In the genomic region with DNA sequence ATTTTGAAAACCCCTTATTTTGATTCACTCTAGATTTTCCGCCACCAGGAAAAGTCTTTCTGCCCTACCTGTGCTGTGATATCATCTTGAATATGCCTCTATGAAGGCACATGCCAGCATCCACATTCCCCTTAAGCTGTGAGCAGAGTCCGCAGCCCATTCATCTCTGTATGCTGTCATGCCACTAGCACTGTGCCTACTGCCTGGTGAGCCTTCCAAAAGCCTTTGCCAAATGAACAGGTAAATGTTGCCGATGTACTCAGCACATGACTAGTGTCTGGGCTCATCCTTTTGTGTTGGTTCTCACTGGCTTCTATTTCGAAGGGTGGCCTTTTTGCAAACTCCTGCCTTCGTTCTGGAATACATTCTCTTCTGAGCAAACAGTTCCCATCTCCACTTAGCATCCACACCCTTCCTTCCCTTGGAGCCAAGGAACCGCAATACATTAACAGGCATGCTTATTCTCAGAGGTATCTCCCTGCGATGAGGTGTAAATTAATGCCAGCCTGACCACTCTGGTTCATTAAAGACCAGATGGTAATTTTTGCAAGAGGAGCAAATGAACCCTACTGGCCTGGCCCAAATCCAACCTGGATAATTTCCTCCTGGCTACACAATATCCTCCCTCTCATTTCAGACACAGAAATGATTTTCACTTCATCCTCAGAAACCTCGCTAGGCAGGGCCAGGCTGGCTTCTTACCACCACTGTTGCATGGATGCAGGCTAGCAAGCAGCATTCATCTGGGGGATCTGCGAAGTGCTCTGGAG, we compare ENCODE assay signal across 22 cellular contexts.
DNase-seq lines count a peak whose midpoint lies in the region; ATAC-seq lines count a peak whose summit lies in the region.
"Had no signal": no experiment of that assay in that cellular context is flagged by ENCODE, and none has a peak within 500 bp of the region (broad histone marks: within the 10 kb centered on the region; RNA-seq: fewer than 3 reads in every experiment).

No MANE protein-coding gene starts in this region.

- no peak overlapping the region for H3K9ac ChIP-seq in trophoblast cell (ENCODE audit: low read length)

- H3K27ac ChIP-seq in trophoblast cell (ENCODE audit: low read depth, low read length): no peak overlapping the region

- peak overlapping the region; percentile 2 for H3K14ac ChIP-seq in trophoblast cell (ENCODE audit: low read length)

- H3K4me2 ChIP-seq in trophoblast cell (ENCODE audit: low read length): no peak overlapping the region

- H3K23ac ChIP-seq in trophoblast cell (ENCODE audit: low read length): no peak overlapping the region

- peak overlapping the region; percentile 10 for H2BK12ac ChIP-seq in trophoblast cell (ENCODE audit: low read length)

- no peaks in the 10 kb centered on the region for H3K36me3 ChIP-seq in trophoblast cell (ENCODE audit: control insufficient read depth in 1 of 2, insufficient read depth in 2 of 2, low read length in 2 of 2)

- H3K27me3 ChIP-seq in trophoblast cell (ENCODE audit: insufficient read depth, low read length): no peaks in the 10 kb centered on the region

- peak; percentile 98 for DNase-seq in G401 (ENCODE audit: low spot score)
- peak; percentile 64 for DNase-seq in NCI-H1694 treated with DMSO at 0.1 percent for 48 hours (lab: John Stamatoyannopoulos, UW)
- peak; percentile 78 to 92 for DNase-seq in cerebellar nuclear complex (lab: John Stamatoyannopoulos, UW)
- DNase-seq in trophoblast cell: no peak
- DNase-seq in cardiac septum (ENCODE audit: low spot score): no peak
- DNase-seq in NCI-H774 (lab: John Stamatoyannopoulos, UW): no peak
- DNase-seq: CD4-positive, alpha-beta memory T cell; COR-L47; DMS79; EL; GF-D8; H7; Karpas-422; NCI-H1092; NCI-H1417 treated with DMSO at 0.1 percent for 48 hours; NCI-H187 treated with DMSO at 0.1 percent for 48 hours; NCI-H748 treated with DMSO at 0.1 percent for 48 hours; Right ventricle myocardium superior; RPMI8226; T-helper 1 cell had no signal

- intact Hi-C loops in cardiac septum (cut with DNase I): no loop called here

- H3K4me3 ChIP-seq in trophoblast cell (ENCODE audit: low read depth, low read length): no peak overlapping the region

- no peak overlapping the region for H3K18ac ChIP-seq in trophoblast cell (ENCODE audit: low read length)

- no peak overlapping the region for H2AK5ac ChIP-seq in trophoblast cell (ENCODE audit: low read length)

- ATAC-seq in HG03342 (IDR thresholded peaks at IDR 0.05; ENCODE audit: unreplicated experiment): no peak
- ATAC-seq: HepG2 had no signal

- no peak overlapping the region for H3K4ac ChIP-seq in trophoblast cell (ENCODE audit: low read depth, low read length)

- H4K91ac ChIP-seq in trophoblast cell (ENCODE audit: low read depth, low read length): no peak overlapping the region

- H4K12ac ChIP-seq in trophoblast cell (ENCODE audit: low read depth, low read length): no peak overlapping the region

- no CpG with 5 or more reads among the region's 9 CpGs for WGBS in trophoblast cell (ENCODE audit: extremely low coverage, insufficient coverage, insufficient read length)

- no peak overlapping the region for H4K8ac ChIP-seq in trophoblast cell (ENCODE audit: low read depth, low read length)

- H3K79me2 ChIP-seq in trophoblast cell (ENCODE audit: control insufficient read depth, insufficient read depth, low read length, poor library complexity): no peaks in the 10 kb centered on the region

- H3K79me1 ChIP-seq in trophoblast cell (ENCODE audit: low read length): peaks cover 2% of the 10 kb centered on the region

- in situ Hi-C loops in G401 (cut with HindIII; ENCODE audit: low sequenced_read_pairs): no loop called here

- no peak overlapping the region for H2AFZ ChIP-seq in trophoblast cell (ENCODE audit: insufficient read depth, low read length, poor library complexity)

- no peak overlapping the region for H2BK5ac ChIP-seq in trophoblast cell (ENCODE audit: low read depth, low read length, poor library complexity)

- H2BK120ac ChIP-seq in trophoblast cell (ENCODE audit: insufficient read depth, low read length, poor library complexity): no peak overlapping the region

- no peaks in the 10 kb centered on the region for H3K9me3 ChIP-seq in trophoblast cell (ENCODE audit: insufficient read depth, low read depth, low read length)

- H3K4me1 ChIP-seq in trophoblast cell (ENCODE audit: control insufficient read depth in 1 of 2, insufficient read depth in 2 of 2, low read length in 2 of 2): peaks cover 0 to 2% of the 10 kb centered on the region in 2 experiments

Comparison
In these comparisons a context has a peak if more than half of its experiments do, and no peak if none do; other contexts are left out.
1. DNase-seq: peak in G401 (single experiment), NCI-H1694 treated with DMSO at 0.1 percent for 48 hours (single experiment) and cerebellar nuclear complex (2 of 2); none in trophoblast cell (0 of 2), cardiac septum (single experiment) and NCI-H774 (single experiment).